8 cellular contexts compared by ENCODE assay signal in genomic region chr1:235867903-235868469, GRCh38. TPM values are rescaled to one million over a fixed set of nuclear protein-coding genes. Genes with fewer than 3 reads are reported as not detected.
DNase-seq lines count a peak whose midpoint lies in the region; ATAC-seq, FAIRE-seq and TF ChIP-seq lines count a peak whose summit lies in the region.

No MANE protein-coding gene starts in this region.

- no peaks in the 10 kb centered on the region for H3K36me3 Mint-ChIP-seq in type B pancreatic cell

- no peak overlapping the region for H3K27ac Mint-ChIP-seq in type B pancreatic cell

- peaks cover 11% of the 10 kb centered on the region for H3K4me1 Mint-ChIP-seq in type B pancreatic cell (ENCODE audit: unreplicated experiment)

- H3K4me3 Mint-ChIP-seq in type B pancreatic cell, result peak overlapping the region; percentile 98

- intact Hi-C loops in posterior vena cava (cut with DNase I), result loop anchor here in 1 of 2 donors (10.0 kb wide), 1 partner anchor 107 kb away; no protein-coding TSS in a partner anchor

- no peaks in the 10 kb centered on the region for H3K9me3 Mint-ChIP-seq in type B pancreatic cell

- TF ChIP-seq CTCF in type B pancreatic cell (conservative IDR thresholded peaks at IDR 0.05), result no peak

- peak; percentile 28 for ATAC-seq in GM19035 (IDR thresholded peaks at IDR 0.05; ENCODE audit: unreplicated experiment)
- ATAC-seq in HG03175 (IDR thresholded peaks at IDR 0.05; ENCODE audit: unreplicated experiment), result peak; percentile 37
- no peak for ATAC-seq in GM18505 (IDR thresholded peaks at IDR 0.05; ENCODE audit: unreplicated experiment)

- TF ChIP-seq POLR2A in GM18505 (IDR thresholded peaks at IDR 0.05; ENCODE audit: borderline replicate concordance, extremely low read depth, insufficient read depth, insufficient read length), result no peak

- DNase-seq in activated CD4-positive, alpha-beta T cell treated with anti-CD3 and anti-CD28 coated beads, Interleukin-2, amount 50 U/mL, for 4 hours, result peak; percentile 22
- DNase-seq in kidney tubule cell (ENCODE audit: low spot score) (peak; percentile 10), type B pancreatic cell (ENCODE audit: extremely low spot score, unreplicated experiment) (no peak), RCC 7860 (ENCODE audit: low spot score) (no peak), posterior vena cava (ENCODE audit: low spot score) (no peak)

- no peak for FAIRE-seq in RCC 7860 (lab: Jason Lieb, UNC)

- peaks cover 15% of the 10 kb centered on the region for H3K27me3 Mint-ChIP-seq in type B pancreatic cell

RNA-seq across cellular contexts. Expression of gene LYST, which starts 1.3 kb away (rescaled TPM):
- 9.1 and 9.7 TPM in 2 replicates for total RNA-seq in type B pancreatic cell (ENCODE audit: low replicate concordance)
- total RNA-seq in posterior vena cava, result 10 to 100 TPM; 51.2 to 53.5 TPM

Comparison
In these comparisons a context has a peak if more than half of its experiments do, and no peak if none do; other contexts are left out.
1. DNase-seq: peak in activated CD4-positive, alpha-beta T cell treated with anti-CD3 and anti-CD28 coated beads, Interleukin-2, amount 50 U/mL, for 4 hours (2 of 2) and kidney tubule cell (single experiment); none in type B pancreatic cell (single experiment), RCC 7860 (single experiment) and posterior vena cava (single experiment).